Comparison of ENCODE assay signal across 31 cellular contexts in the genomic region with DNA sequence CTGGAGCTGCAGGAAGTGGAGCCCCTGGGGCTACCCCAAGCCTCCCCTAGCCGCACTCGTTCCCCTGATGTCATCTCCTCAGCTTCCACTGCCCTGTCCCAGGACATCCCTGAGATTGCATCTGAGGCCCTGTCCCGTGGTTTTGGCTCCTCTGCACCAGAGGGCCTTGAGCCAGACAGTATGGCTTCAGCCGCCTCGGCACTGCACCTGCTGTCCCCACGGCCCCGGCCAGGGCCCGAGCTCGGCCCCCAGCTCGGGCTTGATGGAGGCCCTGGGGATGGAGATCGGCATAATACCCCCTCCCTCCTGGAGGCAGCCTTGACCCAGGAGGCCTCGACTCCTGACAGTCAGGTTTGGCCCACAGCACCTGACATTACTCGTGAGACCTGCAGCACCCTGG. TPM values are rescaled to one million over a fixed set of nuclear protein-coding genes. Genes with fewer than 3 reads are reported as not detected.
"Had no signal": no experiment of that assay in that cellular context is flagged by ENCODE, and none has a peak within 500 bp of the region (broad histone marks: within the 10 kb centered on the region; RNA-seq: fewer than 3 reads in every experiment).

No MANE protein-coding gene starts in this region.

- H3K27me3 Mint-ChIP-seq: activated CD4-positive, alpha-beta memory T cell treated with anti-CD3 and anti-CD28 coated beads for 36 hours; activated CD4-positive, alpha-beta T cell treated with anti-CD3 and anti-CD28 coated beads, Interleukin-2, amount 10 ng/mL, durations not matched to agents 24 days and 14 days; activated T-helper 17 cell treated with anti-CD3 and anti-CD28 coated beads, Interleukin-2, amount 50 U/mL, for 72 hours; effector memory CD8-positive, alpha-beta T cell; progenitor cell of endocrine pancreas had no signal

- H3K9me3 Mint-ChIP-seq: activated CD4-positive, alpha-beta memory T cell treated with anti-CD3 and anti-CD28 coated beads for 36 hours; activated CD4-positive, alpha-beta T cell treated with anti-CD3 and anti-CD28 coated beads, Interleukin-2, amount 10 ng/mL, durations not matched to agents 24 days and 14 days; activated T-cell treated with anti-CD3 and anti-CD28 coated beads, Interleukin-2, amount 50 U/mL, for 4 hours; activated T-helper 17 cell treated with anti-CD3 and anti-CD28 coated beads, Interleukin-2, amount 50 U/mL, for 72 hours; effector memory CD8-positive, alpha-beta T cell; nephron had no signal

- H3K4me3 Mint-ChIP-seq: activated CD4-positive, alpha-beta memory T cell treated with anti-CD3 and anti-CD28 coated beads for 36 hours; activated CD4-positive, alpha-beta T cell treated with anti-CD3 and anti-CD28 coated beads, Interleukin-2, amount 10 ng/mL, durations not matched to agents 24 days and 14 days; activated T-cell treated with anti-CD3 and anti-CD28 coated beads, Interleukin-2, amount 50 U/mL, for 4 hours; activated T-helper 17 cell treated with anti-CD3 and anti-CD28 coated beads, Interleukin-2, amount 50 U/mL, for 72 hours; effector memory CD8-positive, alpha-beta T cell had no signal

- H3K4me3 ChIP-seq: colonic mucosa, left lung, lung, ovary, sigmoid colon, smooth muscle cell, thoracic aorta had no signal

- H3K4me2 ChIP-seq: smooth muscle cell had no signal

- H3K27me3 ChIP-seq: colonic mucosa, left lung, neutrophil, ovary, sigmoid colon had no signal

- H3K27ac Mint-ChIP-seq: activated CD4-positive, alpha-beta memory T cell treated with anti-CD3 and anti-CD28 coated beads for 36 hours; activated CD4-positive, alpha-beta T cell treated with anti-CD3 and anti-CD28 coated beads, Interleukin-2, amount 10 ng/mL, durations not matched to agents 24 days and 14 days; activated T-helper 17 cell treated with anti-CD3 and anti-CD28 coated beads, Interleukin-2, amount 50 U/mL, for 72 hours; progenitor cell of endocrine pancreas had no signal

- H3K27ac ChIP-seq: colonic mucosa, left lung, neutrophil, ovary, sigmoid colon, thoracic aorta had no signal

- DNase-seq: activated CD4-positive, alpha-beta memory T cell treated with anti-CD3 and anti-CD28 coated beads for 36 hours; activated CD4-positive, alpha-beta T cell treated with anti-CD3 and anti-CD28 coated beads, Interleukin-2, amount 10 ng/mL, durations not matched to agents 24 days and 14 days; activated CD4-positive, CD25-positive, alpha-beta regulatory T cell treated with anti-CD3 and anti-CD28 coated beads, Interleukin-2, amount 50 U/mL, for 72 hours; activated gamma-delta T cell treated with Interleukin-2 at 50 U/mL for 16 hours; activated naive CD4-positive, alpha-beta T cell treated with anti-CD3 and anti-CD28 coated beads, Interleukin-2, amount 50 U/mL, for 16 hours; activated T-cell treated with anti-CD3 and anti-CD28 coated beads, Interleukin-2, amount 50 U/mL, for 4 hours; anterior cingulate cortex; cerebellar nuclear complex; colonic mucosa; effector memory CD8-positive, alpha-beta T cell; head of caudate nucleus; left lung; mesendoderm; ovary; retina; sigmoid colon; stimulated activated CD4-positive, alpha-beta T cell treated with anti-CD3 and anti-CD28 coated beads, Interleukin-2, amount 100 ng/mL, for 24 hours; stimulated activated naive CD4-positive, alpha-beta T cell treated with Interleukin-2 at 50 U/mL for 16 hours; T-helper 2 cell; trophoblast cell had no signal

- H3K4me1 ChIP-seq: colonic mucosa had no signal

- ATAC-seq: activated T-cell treated with anti-CD3 and anti-CD28 coated beads, Interleukin-2, amount 50 U/mL, for 4 hours; activated T-helper 17 cell treated with anti-CD3 and anti-CD28 coated beads, Interleukin-2, amount 50 U/mL, for 72 hours; effector memory CD8-positive, alpha-beta T cell; left lung had no signal

- H3K36me3 ChIP-seq: ovary had no signal

- H3K9me3 ChIP-seq: colonic mucosa, left lung, neutrophil, ovary, sigmoid colon, thoracic aorta had no signal

RNA-seq across cellular contexts. Expression of a gene that starts 4.1 kb away (rescaled TPM):
- total RNA-seq: activated T-cell treated with anti-CD3 and anti-CD28 coated beads, Interleukin-2, amount 50 U/mL, for 4 hours; bronchial epithelial cell; endothelial cell of umbilical vein; fibroblast of villous mesenchyme; mononuclear cell; progenitor cell of endocrine pancreas; sigmoid colon; smooth muscle cell; thoracic aorta had no signal
